1 cellular context compared by ENCODE assay signal in the genomic region with DNA sequence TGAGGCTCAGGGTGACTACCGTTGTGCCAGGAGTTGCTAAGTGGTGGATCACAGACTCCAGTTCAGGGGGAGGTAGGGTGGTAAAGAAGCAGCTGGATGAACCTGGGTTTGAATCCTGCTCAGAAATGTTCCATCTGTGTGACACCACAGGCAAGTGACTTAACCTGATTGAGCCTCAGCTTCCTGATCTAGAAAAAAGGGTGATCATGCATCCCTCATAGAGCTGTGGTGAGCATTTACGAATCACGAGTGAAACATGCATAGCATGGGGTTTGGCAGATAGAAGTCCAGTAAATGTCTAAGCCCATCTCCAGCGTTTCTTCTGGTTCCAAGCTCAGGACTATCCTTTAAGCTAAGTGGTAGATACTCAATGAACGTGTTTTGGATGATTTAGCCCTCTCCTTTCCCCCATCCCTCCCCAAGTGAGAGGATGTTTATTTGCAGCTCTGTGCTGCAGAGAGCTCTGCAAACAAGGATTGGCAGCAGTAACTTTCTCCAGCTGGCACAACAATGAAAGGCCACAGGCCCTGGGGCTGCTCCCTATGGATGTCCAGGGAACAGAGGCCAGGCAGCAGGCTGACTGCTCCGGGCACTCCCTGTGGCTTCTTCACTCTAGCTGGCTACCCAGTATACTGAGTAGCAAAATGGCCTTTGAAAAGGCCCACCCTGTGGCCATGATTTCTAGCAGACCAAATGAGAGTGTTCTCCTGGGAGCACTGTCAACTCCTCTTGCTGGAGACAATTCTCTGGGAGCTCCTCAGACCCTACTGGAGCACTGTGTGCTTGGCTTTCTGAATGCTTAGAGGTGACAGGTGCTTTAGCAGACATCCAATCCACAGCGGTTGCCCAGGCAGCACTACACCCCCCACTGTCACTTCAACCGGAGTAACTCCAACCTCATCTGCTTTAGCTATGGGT.
TF ChIP-seq lines count a peak whose summit lies in the region.

No MANE protein-coding gene starts in this region.

TF ChIP-seq in HepG2, 621 proteins besides CTCF, POLR2A, EP300 and RAD21 (continued from another document):
- TF ChIP-seq, protein P1, sequence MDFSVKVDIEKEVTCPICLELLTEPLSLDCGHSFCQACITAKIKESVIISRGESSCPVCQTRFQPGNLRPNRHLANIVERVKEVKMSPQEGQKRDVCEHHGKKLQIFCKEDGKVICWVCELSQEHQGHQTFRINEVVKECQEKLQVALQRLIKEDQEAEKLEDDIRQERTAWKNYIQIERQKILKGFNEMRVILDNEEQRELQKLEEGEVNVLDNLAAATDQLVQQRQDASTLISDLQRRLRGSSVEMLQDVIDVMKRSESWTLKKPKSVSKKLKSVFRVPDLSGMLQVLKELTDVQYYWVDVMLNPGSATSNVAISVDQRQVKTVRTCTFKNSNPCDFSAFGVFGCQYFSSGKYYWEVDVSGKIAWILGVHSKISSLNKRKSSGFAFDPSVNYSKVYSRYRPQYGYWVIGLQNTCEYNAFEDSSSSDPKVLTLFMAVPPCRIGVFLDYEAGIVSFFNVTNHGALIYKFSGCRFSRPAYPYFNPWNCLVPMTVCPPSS (IDR thresholded peaks at IDR 0.05): no peak
- TF ChIP-seq ZNF160 (CRISPR knock-in tag; IDR thresholded peaks at IDR 0.05) (no peak), KLF6 (CRISPR knock-in tag; IDR thresholded peaks at IDR 0.05) (0 out of 2 replicates have a peak, but pooled peaks have one; percentile 61), MAFK (conservative IDR thresholded peaks at IDR 0.05 in 1 of 2, IDR thresholded peaks at IDR 0.05 in 1 of 2; ENCODE audit: low read length in 2 of 2) (no peak), KLF13 (CRISPR knock-in tag; IDR thresholded peaks at IDR 0.05) (no peak), ZNF782 (CRISPR knock-in tag; IDR thresholded peaks at IDR 0.05; ENCODE audit: borderline replicate concordance) (no peak), ZNF232 (CRISPR knock-in tag; IDR thresholded peaks at IDR 0.05; ENCODE audit: borderline replicate concordance) (no peak), ZNF264 (CRISPR knock-in tag; IDR thresholded peaks at IDR 0.05) (no peak), STAT6 (CRISPR knock-in tag; IDR thresholded peaks at IDR 0.05; ENCODE audit: borderline replicate concordance) (no peak), ZNF274 (CRISPR knock-in tag; IDR thresholded peaks at IDR 0.05) (no peak), PHF8 (CRISPR knock-in tag; IDR thresholded peaks at IDR 0.05) (no peak), ARID5B (CRISPR knock-in tag; IDR thresholded peaks at IDR 0.05) (no peak), NR3C1 (CRISPR knock-in tag; IDR thresholded peaks at IDR 0.05) (no peak), SSRP1 (CRISPR knock-in tag; IDR thresholded peaks at IDR 0.05) (no peak), ZNF143 (CRISPR knock-in tag; IDR thresholded peaks at IDR 0.05) (no peak), SPEN (CRISPR knock-in tag; IDR thresholded peaks at IDR 0.05; ENCODE audit: low read depth) (no peak), ETV6 (CRISPR knock-in tag; conservative IDR thresholded peaks at IDR 0.05) (no peak)
- TF ChIP-seq, protein P2, sequence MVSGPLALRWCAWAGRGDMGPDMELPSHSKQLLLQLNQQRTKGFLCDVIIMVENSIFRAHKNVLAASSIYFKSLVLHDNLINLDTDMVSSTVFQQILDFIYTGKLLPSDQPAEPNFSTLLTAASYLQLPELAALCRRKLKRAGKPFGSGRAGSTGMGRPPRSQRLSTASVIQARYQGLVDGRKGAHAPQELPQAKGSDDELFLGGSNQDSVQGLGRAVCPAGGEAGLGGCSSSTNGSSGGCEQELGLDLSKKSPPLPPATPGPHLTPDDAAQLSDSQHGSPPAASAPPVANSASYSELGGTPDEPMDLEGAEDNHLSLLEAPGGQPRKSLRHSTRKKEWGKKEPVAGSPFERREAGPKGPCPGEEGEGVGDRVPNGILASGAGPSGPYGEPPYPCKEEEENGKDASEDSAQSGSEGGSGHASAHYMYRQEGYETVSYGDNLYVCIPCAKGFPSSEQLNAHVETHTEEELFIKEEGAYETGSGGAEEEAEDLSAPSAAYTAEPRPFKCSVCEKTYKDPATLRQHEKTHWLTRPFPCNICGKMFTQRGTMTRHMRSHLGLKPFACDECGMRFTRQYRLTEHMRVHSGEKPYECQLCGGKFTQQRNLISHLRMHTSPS (CRISPR knock-in tag; IDR thresholded peaks at IDR 0.05; ENCODE audit: low read depth): no peak
- TF ChIP-seq, protein P3, sequence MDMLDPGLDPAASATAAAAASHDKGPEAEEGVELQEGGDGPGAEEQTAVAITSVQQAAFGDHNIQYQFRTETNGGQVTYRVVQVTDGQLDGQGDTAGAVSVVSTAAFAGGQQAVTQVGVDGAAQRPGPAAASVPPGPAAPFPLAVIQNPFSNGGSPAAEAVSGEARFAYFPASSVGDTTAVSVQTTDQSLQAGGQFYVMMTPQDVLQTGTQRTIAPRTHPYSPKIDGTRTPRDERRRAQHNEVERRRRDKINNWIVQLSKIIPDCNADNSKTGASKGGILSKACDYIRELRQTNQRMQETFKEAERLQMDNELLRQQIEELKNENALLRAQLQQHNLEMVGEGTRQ (IDR thresholded peaks at IDR 0.05; ENCODE audit: low read depth, low read length): no peak
- TF ChIP-seq, protein P3 (CRISPR knock-in tag; IDR thresholded peaks at IDR 0.05; ENCODE audit: borderline replicate concordance): no peak
- TF ChIP-seq, protein P4, sequence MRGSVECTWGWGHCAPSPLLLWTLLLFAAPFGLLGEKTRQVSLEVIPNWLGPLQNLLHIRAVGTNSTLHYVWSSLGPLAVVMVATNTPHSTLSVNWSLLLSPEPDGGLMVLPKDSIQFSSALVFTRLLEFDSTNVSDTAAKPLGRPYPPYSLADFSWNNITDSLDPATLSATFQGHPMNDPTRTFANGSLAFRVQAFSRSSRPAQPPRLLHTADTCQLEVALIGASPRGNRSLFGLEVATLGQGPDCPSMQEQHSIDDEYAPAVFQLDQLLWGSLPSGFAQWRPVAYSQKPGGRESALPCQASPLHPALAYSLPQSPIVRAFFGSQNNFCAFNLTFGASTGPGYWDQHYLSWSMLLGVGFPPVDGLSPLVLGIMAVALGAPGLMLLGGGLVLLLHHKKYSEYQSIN (CRISPR knock-in tag; IDR thresholded peaks at IDR 0.05; ENCODE audit: borderline replicate concordance): no peak
- TF ChIP-seq, protein P5, sequence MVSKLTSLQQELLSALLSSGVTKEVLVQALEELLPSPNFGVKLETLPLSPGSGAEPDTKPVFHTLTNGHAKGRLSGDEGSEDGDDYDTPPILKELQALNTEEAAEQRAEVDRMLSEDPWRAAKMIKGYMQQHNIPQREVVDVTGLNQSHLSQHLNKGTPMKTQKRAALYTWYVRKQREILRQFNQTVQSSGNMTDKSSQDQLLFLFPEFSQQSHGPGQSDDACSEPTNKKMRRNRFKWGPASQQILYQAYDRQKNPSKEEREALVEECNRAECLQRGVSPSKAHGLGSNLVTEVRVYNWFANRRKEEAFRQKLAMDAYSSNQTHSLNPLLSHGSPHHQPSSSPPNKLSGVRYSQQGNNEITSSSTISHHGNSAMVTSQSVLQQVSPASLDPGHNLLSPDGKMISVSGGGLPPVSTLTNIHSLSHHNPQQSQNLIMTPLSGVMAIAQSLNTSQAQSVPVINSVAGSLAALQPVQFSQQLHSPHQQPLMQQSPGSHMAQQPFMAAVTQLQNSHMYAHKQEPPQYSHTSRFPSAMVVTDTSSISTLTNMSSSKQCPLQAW (CRISPR knock-in tag; IDR thresholded peaks at IDR 0.05): no peak
